ENCODE assay signal across 11 cellular contexts in the genomic region with DNA sequence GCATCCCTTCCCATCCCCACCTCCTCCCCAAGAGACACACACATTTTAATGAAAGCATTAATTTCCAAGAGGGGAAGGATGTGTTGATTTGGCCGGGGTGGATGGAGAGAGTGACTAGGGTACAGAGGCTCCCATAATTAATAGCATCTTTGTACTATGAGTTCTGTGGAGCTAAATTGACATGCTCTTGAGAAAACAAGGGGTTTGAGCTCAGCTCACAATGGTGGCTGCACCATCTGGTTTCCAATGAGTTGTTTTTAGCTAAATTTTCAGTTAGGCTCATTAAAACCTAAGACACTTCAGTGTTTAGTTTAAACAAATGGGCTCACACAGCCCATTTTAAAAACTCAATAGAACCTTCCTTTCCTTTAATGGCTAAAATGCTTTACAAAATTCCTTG.
"Had no signal": no experiment of that assay in that cellular context is flagged by ENCODE, and none has a peak within 500 bp of the region (broad histone marks: within the 10 kb centered on the region; RNA-seq: fewer than 3 reads in every experiment).

No MANE protein-coding gene starts in this region.

- H3K27ac ChIP-seq: WERI-Rb-1 had no signal

- H3K36me3 ChIP-seq: breast epithelium, esophagus squamous epithelium, stomach, WERI-Rb-1 had no signal

- H3K9me3 ChIP-seq: breast epithelium, esophagus squamous epithelium, stomach had no signal

- H3K4me3 Mint-ChIP-seq: activated CD4-positive, alpha-beta T cell treated with anti-CD3 and anti-CD28 coated beads for 36 hours; activated CD8-positive, alpha-beta T cell treated with anti-CD3 and anti-CD28 coated beads, Interleukin-2, amount 10 ng/mL, durations not matched to agents 7 days and 5 days had no signal

- H3K27me3 ChIP-seq: breast epithelium, esophagus squamous epithelium, stomach had no signal

- ATAC-seq: activated CD4-positive, alpha-beta T cell treated with anti-CD3 and anti-CD28 coated beads for 36 hours; activated CD8-positive, alpha-beta T cell treated with anti-CD3 and anti-CD28 coated beads, Interleukin-2, amount 10 ng/mL, durations not matched to agents 7 days and 5 days; activated naive CD4-positive, alpha-beta T cell treated with anti-CD3 and anti-CD28 coated beads, Interleukin-2, amount 50 U/mL, for 72 hours; naive thymus-derived CD4-positive, alpha-beta T cell; right cardiac atrium had no signal

- H3K4me3 ChIP-seq: breast epithelium, esophagus squamous epithelium, stomach had no signal

- DNase-seq: activated CD4-positive, alpha-beta T cell treated with anti-CD3 and anti-CD28 coated beads for 36 hours; activated CD8-positive, alpha-beta T cell treated with anti-CD3 and anti-CD28 coated beads, Interleukin-2, amount 10 ng/mL, durations not matched to agents 7 days and 5 days; esophagus squamous epithelium; foreskin fibroblast; left colon; naive thymus-derived CD4-positive, alpha-beta T cell; right cardiac atrium; stomach had no signal

- H3K27ac Mint-ChIP-seq: activated CD8-positive, alpha-beta T cell treated with anti-CD3 and anti-CD28 coated beads, Interleukin-2, amount 10 ng/mL, durations not matched to agents 7 days and 5 days had no signal

- H3K27me3 Mint-ChIP-seq: activated CD4-positive, alpha-beta T cell treated with anti-CD3 and anti-CD28 coated beads for 36 hours; naive thymus-derived CD4-positive, alpha-beta T cell had no signal

- H3K4me1 ChIP-seq: breast epithelium had no signal
